Comparison of ENCODE assay signal across 9 cellular contexts in the genomic region with DNA sequence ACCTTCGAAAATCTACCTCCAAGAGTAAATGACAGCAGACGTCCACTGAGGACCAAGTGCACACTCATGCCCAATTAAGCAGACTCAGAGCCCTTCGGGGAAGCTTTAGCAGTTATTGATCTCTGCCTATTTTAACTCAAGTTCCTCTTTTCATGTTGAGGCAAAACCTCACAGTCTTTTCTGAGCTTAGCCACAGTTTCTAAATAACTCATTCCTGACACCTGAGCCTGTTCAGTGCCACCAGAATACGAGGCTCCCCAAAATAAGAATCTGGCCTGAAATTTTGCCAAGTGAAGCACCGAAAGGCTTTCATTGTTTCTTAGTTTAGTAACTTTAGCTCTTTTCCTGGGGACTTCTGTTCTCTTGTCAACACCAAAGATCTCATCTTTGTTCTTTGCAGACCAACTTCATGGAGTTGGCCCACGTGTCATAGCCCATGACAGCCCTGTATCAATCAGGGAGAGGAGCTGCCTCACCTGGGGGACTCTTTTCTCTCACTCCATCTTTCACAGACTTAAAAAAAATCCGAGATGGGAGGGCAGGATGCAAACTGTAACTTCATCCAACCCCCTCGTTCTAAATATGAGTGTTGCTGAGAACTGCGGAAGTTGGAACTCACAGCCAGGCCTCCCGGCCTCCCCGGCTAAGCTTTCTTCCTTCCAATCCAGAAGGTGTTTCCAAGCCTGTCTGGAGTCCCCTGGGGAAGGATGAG. TPM values are rescaled to one million over a fixed set of nuclear protein-coding genes. Genes with fewer than 3 reads are reported as not detected.
A peak's percentile ranks its signal among the peaks of the same experiment; 100 is the strongest.
DNase-seq lines count a peak whose midpoint lies in the region; ATAC-seq and TF ChIP-seq lines count a peak whose summit lies in the region.
"Had no signal": no experiment of that assay in that cellular context is flagged by ENCODE, and none has a peak within 500 bp of the region (broad histone marks: within the 10 kb centered on the region; RNA-seq: fewer than 3 reads in every experiment).

No MANE protein-coding gene starts in this region.

- H3K36me3 Mint-ChIP-seq in activated naive CD4-positive, alpha-beta T cell treated with anti-CD3 and anti-CD28 coated beads, Interleukin-2, amount 50 U/mL, for 24 hours, result peaks cover 17% of the 10 kb centered on the region
- H3K36me3 Mint-ChIP-seq in T-helper 17 cell (ENCODE audit: low read depth), result peaks cover 12% of the 10 kb centered on the region

- 88% methylated on average over 11 of the region's 11 CpGs for WGBS in smooth muscle cell (ENCODE audit: low lambda C conversion rate)

- ATAC-seq in HG03025 (IDR thresholded peaks at IDR 0.05; ENCODE audit: low FRiP score, unreplicated experiment), result peak; percentile 39
- no peak for ATAC-seq in T-helper 17 cell

- TF ChIP-seq CTCF in neutrophil (IDR thresholded peaks at IDR 0.05), result no peak
- no peak for TF ChIP-seq CTCF in smooth muscle cell (IDR thresholded peaks at IDR 0.05; ENCODE audit: borderline replicate concordance, insufficient read depth, poor library complexity, severe bottlenecking)

- H3K27ac Mint-ChIP-seq in activated naive CD4-positive, alpha-beta T cell treated with anti-CD3 and anti-CD28 coated beads, Interleukin-2, amount 50 U/mL, for 24 hours, result peak overlapping the region; percentile 91
- peak overlapping the region; percentile 99 for H3K27ac Mint-ChIP-seq in T-helper 17 cell

- H3K27me3 ChIP-seq in neutrophil (no peaks in the 10 kb centered on the region), smooth muscle cell (ENCODE audit: low read depth) (no peaks in the 10 kb centered on the region)

- H3K4me1 ChIP-seq in neutrophil (ENCODE audit: control insufficient read depth in 1 of 2, insufficient read depth in 1 of 2, low read depth in 1 of 2, low read length in 1 of 2) (peaks cover 100% of the 10 kb centered on the region in 2 experiments), smooth muscle cell (ENCODE audit: low read depth) (peaks cover 8% of the 10 kb centered on the region)

- no peaks in the 10 kb centered on the region for H3K27me3 Mint-ChIP-seq in activated naive CD4-positive, alpha-beta T cell treated with anti-CD3 and anti-CD28 coated beads, Interleukin-2, amount 50 U/mL, for 24 hours
- no peaks in the 10 kb centered on the region for H3K27me3 Mint-ChIP-seq in T-helper 17 cell

- H3K4me1 Mint-ChIP-seq in activated naive CD4-positive, alpha-beta T cell treated with anti-CD3 and anti-CD28 coated beads, Interleukin-2, amount 50 U/mL, for 24 hours, result peaks cover 89% of the 10 kb centered on the region
- peaks cover 78% of the 10 kb centered on the region for H3K4me1 Mint-ChIP-seq in T-helper 17 cell

- no peaks in the 10 kb centered on the region for H3F3A ChIP-seq in smooth muscle cell (ENCODE audit: low read depth)

- no peak overlapping the region for H3K4me2 ChIP-seq in smooth muscle cell

- H3K79me2 ChIP-seq in smooth muscle cell (ENCODE audit: low read depth), result no peaks in the 10 kb centered on the region

- peak overlapping the region; percentile 47 to 61 for H3K4me3 ChIP-seq in neutrophil (ENCODE audit: low read depth in 1 of 2, low read length in 1 of 2)
- H3K4me3 ChIP-seq in smooth muscle cell, result no peak overlapping the region
- H3K4me3 ChIP-seq: thoracic aorta had no signal

- H3K27ac ChIP-seq in neutrophil, result peak overlapping the region; percentile 98
- no peak overlapping the region for H3K27ac ChIP-seq in smooth muscle cell (ENCODE audit: low read depth)

- peak overlapping the region; percentile 84 for H3K4me3 Mint-ChIP-seq in activated naive CD4-positive, alpha-beta T cell treated with anti-CD3 and anti-CD28 coated beads, Interleukin-2, amount 50 U/mL, for 24 hours
- peak overlapping the region; percentile 82 for H3K4me3 Mint-ChIP-seq in T-helper 17 cell

- H3K9ac ChIP-seq in smooth muscle cell (ENCODE audit: low read depth), result no peak overlapping the region

- H4K20me1 ChIP-seq in smooth muscle cell (ENCODE audit: low read depth), result no peaks in the 10 kb centered on the region

- no peaks in the 10 kb centered on the region for H3K9me3 Mint-ChIP-seq in activated naive CD4-positive, alpha-beta T cell treated with anti-CD3 and anti-CD28 coated beads, Interleukin-2, amount 50 U/mL, for 24 hours

- DNase-seq in activated naive CD4-positive, alpha-beta T cell treated with Interleukin-2 at 50 U/mL for 16 hours, result no peak
- no peak for DNase-seq in T-helper 17 cell
- DNase-seq in LoVo (ENCODE audit: low spot score), result no peak
- DNase-seq in DMS79 (lab: John Stamatoyannopoulos, UW), result no peak
- DNase-seq in smooth muscle cell (lab: John Stamatoyannopoulos, UW; ENCODE audit: unreplicated experiment), result no peak

- H3K9me3 ChIP-seq in T-helper 17 cell (ENCODE audit: control insufficient read depth, low read length, poor library complexity, severe bottlenecking) (no peaks in the 10 kb centered on the region), neutrophil (no peaks in the 10 kb centered on the region), smooth muscle cell (replicated peaks; ENCODE audit: low read depth) (no peaks in the 10 kb centered on the region)
- H3K9me3 ChIP-seq: thoracic aorta had no signal

- no peak overlapping the region for H2AFZ ChIP-seq in smooth muscle cell (ENCODE audit: low read depth)

- H3K36me3 ChIP-seq in neutrophil (peaks cover 18% of the 10 kb centered on the region), smooth muscle cell (ENCODE audit: low read depth) (no peaks in the 10 kb centered on the region)
- H3K36me3 ChIP-seq: thoracic aorta had no signal

RNA-seq across cellular contexts. Expression of a gene that starts 22.2 kb away (rescaled TPM):
- total RNA-seq in T-helper 17 cell (100 to 1,000 TPM; 163 to 184 TPM), smooth muscle cell (9.9 and 17.8 TPM in 2 replicates)
- polyA plus RNA-seq in smooth muscle cell, result 5.6 and 24.5 TPM in 2 replicates

RNA-seq across cellular contexts. Expression of a gene that starts 49.9 kb away (rescaled TPM):
- not detected for total RNA-seq in T-helper 17 cell
- 0.45 and 0.94 TPM in 2 replicates for total RNA-seq in smooth muscle cell
- polyA plus RNA-seq in smooth muscle cell, result not detected in 2 replicates
- total RNA-seq: thoracic aorta had no signal
